27 cellular contexts compared by ENCODE assay signal in the genomic region with DNA sequence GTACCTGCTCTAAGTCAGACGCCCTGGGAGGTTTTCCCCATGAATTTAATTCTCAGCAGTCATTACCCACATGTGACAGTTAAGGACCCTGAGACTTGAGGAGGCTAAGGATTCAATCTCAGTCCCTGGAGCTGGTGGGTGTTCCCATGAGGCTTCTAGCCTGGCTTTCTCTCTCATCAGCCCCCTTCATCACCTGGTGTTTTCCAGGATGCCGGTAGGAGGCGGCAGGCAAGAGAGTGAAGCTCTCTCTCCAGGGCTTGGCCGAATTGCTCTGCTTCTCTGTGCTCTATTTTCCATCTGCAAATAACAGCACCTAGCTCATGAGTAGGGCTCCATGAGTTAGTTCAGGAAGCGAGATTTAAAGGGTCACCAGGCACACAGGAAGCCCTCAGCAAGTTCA.
"Had no signal": no experiment of that assay in that cellular context is flagged by ENCODE, and none has a peak within 500 bp of the region (broad histone marks: within the 10 kb centered on the region; RNA-seq: fewer than 3 reads in every experiment).

No MANE protein-coding gene starts in this region.

- H3K27me3 ChIP-seq: adrenal gland, body of pancreas, heart left ventricle, left lung, neural progenitor cell, right atrium auricular region, stomach, thyroid gland, upper lobe of left lung, vagina had no signal

- H3K9ac ChIP-seq: neural progenitor cell had no signal

- DNase-seq: activated CD4-positive, alpha-beta T cell treated with anti-CD3 and anti-CD28 coated beads for 4 hours; activated CD4-positive, alpha-beta T cell treated with anti-CD3 and anti-CD28 coated beads, Interleukin-2, amount 50 U/mL, for 4 hours; activated CD8-positive, alpha-beta memory T cell treated with anti-CD3 and anti-CD28 coated beads for 24 hours; activated effector memory CD4-positive, alpha-beta T cell treated with anti-CD3 and anti-CD28 coated beads, Interleukin-2, amount 50 U/mL, for 16 hours; activated naive CD4-positive, alpha-beta T cell treated with anti-CD3 and anti-CD28 coated beads for 36 hours; activated naive CD8-positive, alpha-beta T cell treated with anti-CD3 and anti-CD28 coated beads for 36 hours; adrenal gland; aorta; body of pancreas; dorsolateral prefrontal cortex; effector memory CD4-positive, alpha-beta T cell; foreskin fibroblast; heart left ventricle; left lung; lower lobe of right lung; mesenchymal stem cell; natural killer cell; stimulated activated CD4-positive, alpha-beta T cell treated with anti-CD3 and anti-CD28 coated beads, Interleukin-15, amount 100 ng/mL, for 24 hours; stimulated activated CD4-positive, alpha-beta T cell treated with anti-CD3 and anti-CD28 coated beads, Interleukin-2, amount 100 ng/mL, for 24 hours; stimulated activated naive B cell treated with anti-CD40 and anti-IgM and Interleukin-4, amounts not matched to agents 10 μg/mL and 1 μg/mL and 100 μg/mL, for 72 hours; stomach; thyroid gland; upper lobe of left lung had no signal

- H3K36me3 Mint-ChIP-seq: activated naive CD8-positive, alpha-beta T cell treated with anti-CD3 and anti-CD28 coated beads for 36 hours; stimulated activated naive B cell treated with anti-CD40 and anti-IgM and Interleukin-4, amounts not matched to agents 10 μg/mL and 1 μg/mL and 100 μg/mL, for 72 hours had no signal

- H3K9me3 ChIP-seq: adrenal gland, lower lobe of right lung, thyroid gland, vagina had no signal

- H3K4me3 ChIP-seq: adrenal gland, body of pancreas, coronary artery, dorsolateral prefrontal cortex, heart left ventricle, left lung, lower lobe of right lung, neural progenitor cell, right atrium auricular region, stomach, thyroid gland, upper lobe of left lung, vagina had no signal

- H3K4me3 Mint-ChIP-seq: activated naive CD4-positive, alpha-beta T cell treated with anti-CD3 and anti-CD28 coated beads for 36 hours; activated naive CD8-positive, alpha-beta T cell treated with anti-CD3 and anti-CD28 coated beads for 36 hours; natural killer cell; neural progenitor cell; stimulated activated naive B cell treated with anti-CD40 and anti-IgM and Interleukin-4, amounts not matched to agents 10 μg/mL and 1 μg/mL and 100 μg/mL, for 72 hours had no signal

- ATAC-seq: body of pancreas; heart left ventricle; left lung; lower lobe of right lung; natural killer cell; stimulated activated naive B cell treated with anti-CD40 and anti-IgM and Interleukin-4, amounts not matched to agents 10 μg/mL and 1 μg/mL and 100 μg/mL, for 72 hours had no signal

- H3K4me1 Mint-ChIP-seq: activated naive CD8-positive, alpha-beta T cell treated with anti-CD3 and anti-CD28 coated beads for 36 hours; natural killer cell; stimulated activated naive B cell treated with anti-CD40 and anti-IgM and Interleukin-4, amounts not matched to agents 10 μg/mL and 1 μg/mL and 100 μg/mL, for 72 hours had no signal

- H3K36me3 ChIP-seq: adrenal gland, heart left ventricle, left lung, lower lobe of right lung, right atrium auricular region, stomach, thyroid gland, upper lobe of left lung, vagina had no signal

- H3K27ac Mint-ChIP-seq: activated naive CD4-positive, alpha-beta T cell treated with anti-CD3 and anti-CD28 coated beads for 36 hours; activated naive CD8-positive, alpha-beta T cell treated with anti-CD3 and anti-CD28 coated beads for 36 hours; natural killer cell; stimulated activated naive B cell treated with anti-CD40 and anti-IgM and Interleukin-4, amounts not matched to agents 10 μg/mL and 1 μg/mL and 100 μg/mL, for 72 hours had no signal

- H3K4me2 ChIP-seq: neural progenitor cell had no signal

- H3K4me1 ChIP-seq: adrenal gland, left lung, neural progenitor cell, vagina had no signal

- H3K27ac ChIP-seq: adrenal gland, body of pancreas, coronary artery, left lung, lower lobe of right lung, neural progenitor cell, right atrium auricular region, stomach, thyroid gland, upper lobe of left lung, vagina had no signal

- H3K27me3 Mint-ChIP-seq: activated naive CD8-positive, alpha-beta T cell treated with anti-CD3 and anti-CD28 coated beads for 36 hours; stimulated activated naive B cell treated with anti-CD40 and anti-IgM and Interleukin-4, amounts not matched to agents 10 μg/mL and 1 μg/mL and 100 μg/mL, for 72 hours had no signal
